ENCODE assay signal across 29 cellular contexts in genomic region chr12:22190969-22191368, GRCh38.
"Had no signal": no experiment of that assay in that cellular context is flagged by ENCODE, and none has a peak within 500 bp of the region (broad histone marks: within the 10 kb centered on the region; RNA-seq: fewer than 3 reads in every experiment).

No MANE protein-coding gene starts in this region.

- H3K36me3 ChIP-seq: cardiac muscle cell had no signal

- H3K4me3 ChIP-seq: cardiac muscle cell, PC-9, SK-N-MC had no signal

- DNase-seq: activated CD4-positive, alpha-beta memory T cell treated with anti-CD3 and anti-CD28 coated beads, Interleukin-2, amount 10 ng/mL, durations not matched to agents 7 days and 5 days; activated CD4-positive, alpha-beta T cell treated with anti-CD3 and anti-CD28 coated beads for 36 hours; activated CD4-positive, alpha-beta T cell treated with anti-CD3 and anti-CD28 coated beads, Interleukin-2, amount 10 ng/mL, durations not matched to agents 7 days and 5 days; activated CD8-positive, alpha-beta memory T cell treated with anti-CD3 and anti-CD28 coated beads for 24 hours; activated CD8-positive, alpha-beta memory T cell treated with anti-CD3 and anti-CD28 coated beads, Interleukin-2, amount 10 ng/mL, durations not matched to agents 7 days and 5 days; activated CD8-positive, alpha-beta memory T cell treated with anti-CD3 and anti-CD28 coated beads, Interleukin-2, amount 50 U/mL, for 48 hours; activated effector memory CD4-positive, alpha-beta T cell treated with Interleukin-2 at 50 U/mL for 16 hours; activated naive CD4-positive, alpha-beta T cell treated with anti-CD3 and anti-CD28 coated beads, Interleukin-2, amount 10 ng/mL, durations not matched to agents 7 days and 5 days; activated naive CD8-positive, alpha-beta T cell treated with anti-CD3 and anti-CD28 coated beads, Interleukin-2, amount 50 U/mL, for 24 hours; activated T-cell treated with anti-CD3 and anti-CD28 coated beads, Interleukin-2, amount 50 U/mL, for 48 hours; amniotic stem cell; aorta; MM.1S; MV-4-11; NCI-H1092; NCI-H1436 treated with DMSO at 0.1 percent for 48 hours; NCI-H1694 treated with DMSO at 0.1 percent for 48 hours; NCI-H2029; NCI-H510A; NCI-H526; NCI-H748 treated with DMSO at 0.1 percent for 48 hours; NK-92 treated with Interleukin-12 subunit alpha and Interleukin-12 subunit beta, amount 100 ng/mL, for 24 hours; PC-9; Right ventricle myocardium superior had no signal

- ATAC-seq: activated CD4-positive, alpha-beta T cell treated with anti-CD3 and anti-CD28 coated beads for 36 hours; activated CD4-positive, CD25-positive, alpha-beta regulatory T cell treated with anti-CD3 and anti-CD28 coated beads, Interleukin-2, amount 50 U/mL, for 24 hours; activated CD8-positive, alpha-beta memory T cell treated with anti-CD3 and anti-CD28 coated beads, Interleukin-2, amount 10 ng/mL, durations not matched to agents 7 days and 5 days; activated naive CD8-positive, alpha-beta T cell treated with anti-CD3 and anti-CD28 coated beads, Interleukin-2, amount 50 U/mL, for 24 hours; WTC11 had no signal

- H3K27ac ChIP-seq: cardiac muscle cell, KMS-11, PC-9, SK-N-MC had no signal
